ENCODE assay signal across 1 cellular context in the genomic region with DNA sequence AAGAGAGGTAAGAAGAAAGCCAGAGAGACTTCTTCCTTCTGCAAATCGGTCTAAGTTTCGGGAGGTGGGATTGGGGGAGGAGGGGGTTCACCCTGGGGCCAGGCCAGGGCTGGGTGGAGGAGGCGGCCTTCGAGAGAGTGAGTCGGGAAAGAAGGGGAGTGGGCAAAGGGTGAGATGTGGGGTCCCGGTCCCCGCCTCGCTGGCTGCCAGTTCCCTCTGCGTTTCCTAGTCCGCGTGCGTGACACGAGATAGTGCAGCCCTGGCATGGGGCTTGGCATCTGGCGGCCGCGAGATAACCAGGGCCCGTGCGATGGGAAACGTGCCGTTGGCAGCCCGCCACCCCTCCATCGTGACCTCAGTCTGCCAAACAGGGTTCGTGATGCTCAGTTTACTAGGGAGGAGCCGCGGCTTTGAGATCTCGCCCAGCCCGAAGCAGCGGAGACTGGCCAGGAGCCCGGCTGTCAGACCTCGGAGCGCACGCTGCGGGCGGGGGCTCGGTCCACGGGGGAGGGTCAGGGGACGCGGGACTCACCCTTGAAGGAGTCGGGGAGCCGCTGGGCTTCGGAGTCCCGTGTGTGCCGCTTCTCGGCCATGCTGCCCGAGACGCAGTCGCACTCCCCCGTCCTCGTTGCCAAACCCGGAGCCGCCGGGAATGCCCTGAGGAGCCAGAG.
A peak's percentile ranks its signal among the peaks of the same experiment; 100 is the strongest.
TF ChIP-seq lines count a peak whose summit lies in the region.

A gene with protein sequence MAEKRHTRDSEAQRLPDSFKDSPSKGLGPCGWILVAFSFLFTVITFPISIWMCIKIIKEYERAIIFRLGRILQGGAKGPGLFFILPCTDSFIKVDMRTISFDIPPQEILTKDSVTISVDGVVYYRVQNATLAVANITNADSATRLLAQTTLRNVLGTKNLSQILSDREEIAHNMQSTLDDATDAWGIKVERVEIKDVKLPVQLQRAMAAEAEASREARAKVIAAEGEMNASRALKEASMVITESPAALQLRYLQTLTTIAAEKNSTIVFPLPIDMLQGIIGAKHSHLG (minus strand): TSS at position 656 of the 671 bp plus-strand sequence. CDS start 63 bp downstream, at position 593.

TF ChIP-seq in HepG2, 621 proteins besides CTCF, POLR2A, EP300 and RAD21 (continued from another document):
- TF ChIP-seq, protein P1, sequence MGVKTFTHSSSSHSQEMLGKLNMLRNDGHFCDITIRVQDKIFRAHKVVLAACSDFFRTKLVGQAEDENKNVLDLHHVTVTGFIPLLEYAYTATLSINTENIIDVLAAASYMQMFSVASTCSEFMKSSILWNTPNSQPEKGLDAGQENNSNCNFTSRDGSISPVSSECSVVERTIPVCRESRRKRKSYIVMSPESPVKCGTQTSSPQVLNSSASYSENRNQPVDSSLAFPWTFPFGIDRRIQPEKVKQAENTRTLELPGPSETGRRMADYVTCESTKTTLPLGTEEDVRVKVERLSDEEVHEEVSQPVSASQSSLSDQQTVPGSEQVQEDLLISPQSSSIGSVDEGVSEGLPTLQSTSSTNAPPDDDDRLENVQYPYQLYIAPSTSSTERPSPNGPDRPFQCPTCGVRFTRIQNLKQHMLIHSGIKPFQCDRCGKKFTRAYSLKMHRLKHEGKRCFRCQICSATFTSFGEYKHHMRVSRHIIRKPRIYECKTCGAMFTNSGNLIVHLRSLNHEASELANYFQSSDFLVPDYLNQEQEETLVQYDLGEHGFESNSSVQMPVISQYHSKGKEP (CRISPR knock-in tag; IDR thresholded peaks at IDR 0.05) = no peak
- TF ChIP-seq NONO (IDR thresholded peaks at IDR 0.05) (no peak), NONO (CRISPR knock-in tag; conservative IDR thresholded peaks at IDR 0.05) (no peak), NCOA2 (CRISPR knock-in tag; IDR thresholded peaks at IDR 0.05) (0 out of 2 replicates have a peak, but pooled peaks have one; percentile 42), AHR (CRISPR knock-in tag; IDR thresholded peaks at IDR 0.05) (peak; percentile 77; the same call in 1 of the 2 replicates), HOXA7 (CRISPR knock-in tag; IDR thresholded peaks at IDR 0.05) (no peak), ZNF225 (CRISPR knock-in tag; IDR thresholded peaks at IDR 0.05) (peak; percentile 75; the same call in 1 of the 2 replicates), ZNF841 (CRISPR knock-in tag; IDR thresholded peaks at IDR 0.05; ENCODE audit: borderline replicate concordance) (no peak), KLF6 (CRISPR knock-in tag; IDR thresholded peaks at IDR 0.05) (0 out of 2 replicates have a peak, but pooled peaks have one; percentile 44), ZNF784 (CRISPR knock-in tag; IDR thresholded peaks at IDR 0.05; ENCODE audit: borderline replicate concordance) (no peak), ZNF788 (CRISPR knock-in tag; IDR thresholded peaks at IDR 0.05; ENCODE audit: borderline replicate concordance) (peak; percentile 48; the same call in 1 of the 2 replicates), CCDC6 (CRISPR knock-in tag; IDR thresholded peaks at IDR 0.05) (no peak), ZNF598 (CRISPR knock-in tag; IDR thresholded peaks at IDR 0.05; ENCODE audit: borderline replicate concordance) (peak; percentile 62; the same call in 1 of the 2 replicates), XRCC5 (optimal IDR thresholded peaks at IDR 0.05; ENCODE audit: low read length) (no peak), HDAC6 (IDR thresholded peaks at IDR 0.05; ENCODE audit: low read depth, low read length) (no peak), ZNF839 (CRISPR knock-in tag; IDR thresholded peaks at IDR 0.05; ENCODE audit: borderline replicate concordance) (no peak), ZNF800 (CRISPR knock-in tag; IDR thresholded peaks at IDR 0.05) (no peak)
- TF ChIP-seq, protein P2, sequence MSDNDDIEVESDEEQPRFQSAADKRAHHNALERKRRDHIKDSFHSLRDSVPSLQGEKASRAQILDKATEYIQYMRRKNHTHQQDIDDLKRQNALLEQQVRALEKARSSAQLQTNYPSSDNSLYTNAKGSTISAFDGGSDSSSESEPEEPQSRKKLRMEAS (IDR thresholded peaks at IDR 0.05) = peak; percentile 75
